Comparison of ENCODE assay signal across 24 cellular contexts in the genomic region with DNA sequence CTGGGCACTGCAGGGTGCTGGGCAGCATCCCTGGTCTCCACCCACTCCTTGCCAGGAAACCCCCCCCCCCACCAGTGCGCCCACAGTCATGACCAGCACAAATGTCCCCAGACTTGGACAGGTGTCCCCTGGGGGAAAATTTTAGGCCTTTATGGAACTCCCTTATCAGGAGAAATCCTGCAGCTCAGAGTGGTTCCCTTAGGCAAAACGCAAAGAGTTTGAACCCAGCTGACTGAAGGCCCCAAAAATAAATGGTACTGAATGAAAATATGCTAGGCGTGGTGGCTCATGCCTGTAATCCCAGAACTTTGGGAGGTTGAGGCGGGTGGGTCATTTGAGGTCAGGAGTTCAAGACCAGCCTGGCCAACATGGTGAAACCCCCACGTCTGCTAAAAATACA.
"Had no signal": no experiment of that assay in that cellular context is flagged by ENCODE, and none has a peak within 500 bp of the region (broad histone marks: within the 10 kb centered on the region; RNA-seq: fewer than 3 reads in every experiment).

No MANE protein-coding gene starts in this region.

- H3K27ac ChIP-seq: coronary artery, esophagus muscularis mucosa, gastroesophageal sphincter, heart left ventricle, ovary, psoas muscle, stomach, transverse colon had no signal

- H3K4me3 ChIP-seq: coronary artery, esophagus muscularis mucosa, gastroesophageal sphincter, heart left ventricle, ovary, psoas muscle, stomach, suprapubic skin, transverse colon, vagina had no signal

- H3K36me3 ChIP-seq: esophagus muscularis mucosa, gastroesophageal sphincter, heart left ventricle, ovary, stomach, suprapubic skin, transverse colon, vagina had no signal

- H3K9me3 ChIP-seq: esophagus muscularis mucosa, gastroesophageal sphincter, ovary, psoas muscle, stomach, suprapubic skin, transverse colon, vagina had no signal

- DNase-seq: activated CD4-positive, alpha-beta memory T cell treated with anti-CD3 and anti-CD28 coated beads for 36 hours; activated CD4-positive, alpha-beta T cell treated with anti-CD3 and anti-CD28 coated beads for 48 hours; activated CD4-positive, CD25-positive, alpha-beta regulatory T cell; activated effector memory CD4-positive, alpha-beta T cell treated with Interleukin-2 at 50 U/mL for 16 hours; activated naive CD4-positive, alpha-beta T cell treated with anti-CD3 and anti-CD28 coated beads, Interleukin-2, amount 10 ng/mL, durations not matched to agents 7 days and 5 days; activated T-cell treated with anti-CD3 and anti-CD28 coated beads, Interleukin-2, amount 50 U/mL, for 72 hours; amygdala; cerebellar nuclear complex; heart left ventricle; left ventricle myocardium superior; midbrain; ovary; psoas muscle; small intestine; stomach; T1000; transverse colon had no signal

- ATAC-seq: activated T-cell treated with anti-CD3 and anti-CD28 coated beads, Interleukin-2, amount 50 U/mL, for 72 hours; gastroesophageal sphincter; heart left ventricle; left ventricle myocardium superior; natural killer cell treated with Interleukin-12 subunit alpha and Interleukin-12 subunit beta and Interleukin-15 and Interleukin-18, amount 100 ng/mL, for 72 hours; psoas muscle; stimulated activated memory B cell treated with anti-CD40 and anti-IgM and Interleukin-4, amounts not matched to agents 10 μg/mL and 1 μg/mL and 100 μg/mL, for 72 hours had no signal

- H3K27me3 ChIP-seq: esophagus muscularis mucosa, gastroesophageal sphincter, heart left ventricle, ovary, stomach, suprapubic skin, transverse colon, vagina had no signal
